Comparison of ENCODE assay signal across 15 cellular contexts in genomic region chr2:197571622-197572271, GRCh38. TPM values are rescaled to one million over a fixed set of nuclear protein-coding genes. Genes with fewer than 3 reads are reported as not detected.
DNase-seq lines count a peak whose midpoint lies in the region; ATAC-seq and TF ChIP-seq lines count a peak whose summit lies in the region.
"Had no signal": no experiment of that assay in that cellular context is flagged by ENCODE, and none has a peak within 500 bp of the region (broad histone marks: within the 10 kb centered on the region; RNA-seq: fewer than 3 reads in every experiment).

No MANE protein-coding gene starts in this region.

- ATAC-seq in RWPE2 (ENCODE audit: low read depth) = peak; percentile 43; the same call in 1 of the 3 replicates

- intact Hi-C loops in MCF 10A (cut with micrococcal nuclease) (no loop called here), mammary epithelial cell (cut with micrococcal nuclease) (no loop called here)

- H3K36me3 Mint-ChIP-seq in MCF 10A (ENCODE audit: insufficient read depth, unreplicated experiment) (peaks cover 13% of the 10 kb centered on the region), progenitor cell of endocrine pancreas (ENCODE audit: insufficient read depth) (peaks cover 42% of the 10 kb centered on the region)

- H3K27me3 Mint-ChIP-seq in MCF 10A (ENCODE audit: insufficient read depth, unreplicated experiment) (no peaks in the 10 kb centered on the region), progenitor cell of endocrine pancreas (no peaks in the 10 kb centered on the region)
- H3K27me3 Mint-ChIP-seq: B cell, brain had no signal

- H3K4me1 Mint-ChIP-seq in MCF 10A (ENCODE audit: insufficient read depth, unreplicated experiment) = peaks cover 4% of the 10 kb centered on the region
- H3K4me1 Mint-ChIP-seq in progenitor cell of endocrine pancreas (ENCODE audit: low read depth) = no peaks in the 10 kb centered on the region
- H3K4me1 Mint-ChIP-seq: B cell, brain had no signal

- no peaks in the 10 kb centered on the region for H3K27me3 ChIP-seq in mammary epithelial cell (ENCODE audit: insufficient read depth, low read length)
- no peaks in the 10 kb centered on the region for H3K27me3 ChIP-seq in RWPE2 (ENCODE audit: insufficient read depth, poor library complexity, severe bottlenecking)

- WGBS in mammary epithelial cell (ENCODE audit: low coverage, missing lambda C conversion rate) = 87% methylated on average over 6 of the region's 10 CpGs

- H3K4me1 ChIP-seq in mammary epithelial cell (ENCODE audit: insufficient read depth, low read length) (no peaks in the 10 kb centered on the region), RWPE2 (ENCODE audit: insufficient read depth, poor library complexity, severe bottlenecking) (no peaks in the 10 kb centered on the region)
- H3K4me1 ChIP-seq: psoas muscle had no signal

- no peaks in the 10 kb centered on the region for H4K20me1 ChIP-seq in mammary epithelial cell (ENCODE audit: insufficient read depth, low read length)

- DNase-seq in MCF 10A (ENCODE audit: unreplicated experiment) = peak; percentile 9
- DNase-seq in mammary epithelial cell = no peak
- DNase-seq in RWPE2 (ENCODE audit: low spot score) = no peak
- peak; percentile 86 for DNase-seq in fibroblast of peridontal ligament (ENCODE audit: extremely low read depth)
- DNase-seq in substantia nigra (lab: John Stamatoyannopoulos, UW) = no peak
- no peak for DNase-seq in progenitor cell of endocrine pancreas (ENCODE audit: low spot score, unreplicated experiment)
- DNase-seq in activated CD4-positive, alpha-beta T cell treated with anti-CD3 and anti-CD28 coated beads for 48 hours = no peak
- no peak for DNase-seq in NCI-H69 (lab: John Stamatoyannopoulos, UW)
- DNase-seq: activated T-cell treated with anti-CD3 and anti-CD28 coated beads, Interleukin-2, amount 50 U/mL, for 48 hours; NCI-H2227 treated with DMSO at 0.1 percent for 48 hours; SHP77 had no signal

- dilution Hi-C loops in mammary epithelial cell (cut with HindIII; ENCODE audit: low sequenced_read_pairs) = no loop called here

- H2AFZ ChIP-seq in mammary epithelial cell (ENCODE audit: low read depth, low read length) = no peak overlapping the region

- in situ Hi-C loops in mammary epithelial cell (cut with MboI; ENCODE audit: low sequenced_read_pairs in 2 of 2) = no loop called here

- no peaks in the 10 kb centered on the region for H3K79me2 ChIP-seq in mammary epithelial cell (ENCODE audit: insufficient read depth, low read length)

- H3K9me3 ChIP-seq in mammary epithelial cell (replicated peaks; ENCODE audit: insufficient read depth, low read length) (peaks cover 4% of the 10 kb centered on the region), RWPE2 (ENCODE audit: severe bottlenecking) (no peaks in the 10 kb centered on the region)
- H3K9me3 ChIP-seq: psoas muscle had no signal

- H3K9me3 Mint-ChIP-seq in MCF 10A (ENCODE audit: unreplicated experiment) = peaks cover 8% of the 10 kb centered on the region
- H3K9me3 Mint-ChIP-seq in progenitor cell of endocrine pancreas (ENCODE audit: low read depth) = peaks cover 22% of the 10 kb centered on the region

- TF ChIP-seq CTCF in MCF 10A (IDR thresholded peaks at IDR 0.05; ENCODE audit: unreplicated experiment) (no peak), mammary epithelial cell (conservative IDR thresholded peaks at IDR 0.05 in 1 of 2, IDR thresholded peaks at IDR 0.05 in 1 of 2; ENCODE audit: extremely low read depth in 1 of 2, insufficient read depth in 1 of 2, low read depth in 1 of 2, low read length in 2 of 2) (no peak), RWPE2 (IDR thresholded peaks at IDR 0.05; ENCODE audit: poor library complexity, severe bottlenecking) (no peak), progenitor cell of endocrine pancreas (IDR thresholded peaks at IDR 0.05; ENCODE audit: unreplicated experiment) (no peak)

- H3K27ac Mint-ChIP-seq in MCF 10A (ENCODE audit: low read depth, unreplicated experiment) = peak overlapping the region; percentile 29
- H3K27ac Mint-ChIP-seq in progenitor cell of endocrine pancreas = no peak overlapping the region
- H3K27ac Mint-ChIP-seq: B cell had no signal

- POLR2A ChIA-PET in MCF 10A (lab: Yijun Ruan, JAX) = interaction anchor here (0.6 to 1.1 kb wide), 4 partner anchors 28 to 74 kb away, joined by 3 to 4 read pairs (median 3); no protein-coding TSS in a partner anchor

- H3K36me3 ChIP-seq in mammary epithelial cell (ENCODE audit: insufficient read depth, low read length) = no peaks in the 10 kb centered on the region
- H3K36me3 ChIP-seq in RWPE2 (ENCODE audit: low read depth) = no peaks in the 10 kb centered on the region; the same call in 1 of the 2 replicates

- H3K27ac ChIP-seq in mammary epithelial cell (ENCODE audit: insufficient read depth, low read depth, low read length) (no peak overlapping the region), RWPE2 (ENCODE audit: poor library complexity, severe bottlenecking) (no peak overlapping the region), substantia nigra (ENCODE audit: low read depth, low read length, poor library complexity, severe bottlenecking) (peak overlapping the region; percentile 20)
- H3K27ac ChIP-seq: psoas muscle had no signal

- no peak overlapping the region for H3K9ac ChIP-seq in mammary epithelial cell (ENCODE audit: insufficient read depth, low read length)

- H3K4me2 ChIP-seq in mammary epithelial cell (ENCODE audit: insufficient read depth, low read depth, low read length) = no peak overlapping the region

- H3K4me3 Mint-ChIP-seq in MCF 10A (ENCODE audit: unreplicated experiment) (no peak overlapping the region), progenitor cell of endocrine pancreas (ENCODE audit: low read depth) (no peak overlapping the region)
- H3K4me3 Mint-ChIP-seq: B cell, brain had no signal

- CTCF ChIA-PET in MCF 10A (lab: Yijun Ruan, JAX) (no interaction called here), mammary epithelial cell (lab: Charles Lee; ENCODE audit: low non-redundant PET) (no interaction called here)

- no peak overlapping the region for H3K4me3 ChIP-seq in mammary epithelial cell (replicated peaks in 1 of 3; ENCODE audit: insufficient read depth in 1 of 3, low read depth in 2 of 3, low read length in 3 of 3)
- no peak overlapping the region for H3K4me3 ChIP-seq in RWPE2 (ENCODE audit: severe bottlenecking)
- H3K4me3 ChIP-seq: lung, psoas muscle had no signal

- BruUV-seq in MCF 10A (replicated peaks; lab: Mats Ljungman, UMichigan) (no TSS peak), mammary epithelial cell (replicated peaks; lab: Mats Ljungman, UMichigan) (no TSS peak)

RNA-seq across cellular contexts. Expression of gene MOB4, which starts 55.9 kb away (rescaled TPM):
- 15.6 and 20.5 TPM in 2 replicates for total RNA-seq in MCF 10A (2022)
- 10 to 100 TPM; 23.6 to 28.8 TPM for total RNA-seq in mammary epithelial cell
- polyA plus RNA-seq in mammary epithelial cell = 25.8 TPM
- polyA minus RNA-seq in mammary epithelial cell = 6.7 TPM
- total RNA-seq in progenitor cell of endocrine pancreas = 29.8 and 41.4 TPM in 2 replicates

Comparison
In these comparisons a context has a peak if more than half of its experiments do, and no peak if none do; other contexts are left out.
1. DNase-seq: peak in MCF 10A (single experiment) and fibroblast of peridontal ligament (single experiment); none in mammary epithelial cell (single experiment), RWPE2 (single experiment), substantia nigra (0 of 49), progenitor cell of endocrine pancreas (single experiment), activated CD4-positive, alpha-beta T cell treated with anti-CD3 and anti-CD28 coated beads for 48 hours (single experiment) and NCI-H69 (single experiment).